Comparison of ENCODE assay signal across 19 cellular contexts in the genomic region with DNA sequence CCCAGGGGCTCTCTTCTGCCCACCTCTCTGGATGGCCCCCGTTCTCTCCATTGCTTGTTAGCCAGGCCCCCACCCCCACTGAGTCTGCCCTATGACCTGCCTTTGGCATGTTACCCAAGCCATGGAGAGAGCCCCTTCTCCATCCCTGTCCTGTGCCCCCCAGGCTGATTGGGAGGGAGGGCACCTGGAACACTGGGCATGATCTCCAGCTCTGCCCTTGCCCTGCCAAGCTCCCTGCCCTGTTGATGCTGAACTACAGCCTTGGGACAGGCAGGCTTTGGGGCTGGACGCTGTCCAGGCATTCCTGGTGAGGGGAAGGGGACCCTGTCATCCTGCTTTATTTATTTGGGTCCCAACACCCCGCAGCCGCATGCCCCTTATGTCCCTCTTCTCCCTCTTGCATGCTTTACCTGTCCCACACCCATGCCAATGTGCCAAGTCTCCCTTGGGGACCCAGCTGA. TPM values are rescaled to one million over a fixed set of nuclear protein-coding genes. Genes with fewer than 3 reads are reported as not detected.
DNase-seq lines count a peak whose midpoint lies in the region; ATAC-seq and TF ChIP-seq lines count a peak whose summit lies in the region.
"Had no signal": no experiment of that assay in that cellular context is flagged by ENCODE, and none has a peak within 500 bp of the region (broad histone marks: within the 10 kb centered on the region; RNA-seq: fewer than 3 reads in every experiment).

No MANE protein-coding gene starts in this region.

- H3K27me3 ChIP-seq in PC-3 (ENCODE audit: low read length): no peaks in the 10 kb centered on the region

- H3K27ac Mint-ChIP-seq in activated B cell treated with CpG ODN at 0.5 μM for 24 hours: peak overlapping the region; percentile 70
- peak overlapping the region; percentile 65 for H3K27ac Mint-ChIP-seq in memory B cell
- H3K27ac Mint-ChIP-seq in stimulated activated memory B cell treated with anti-CD40 and anti-IgM and Interleukin-4, amounts not matched to agents 10 μg/mL and 1 μg/mL and 100 μg/mL, for 72 hours: peak overlapping the region; percentile 91
- no peak overlapping the region for H3K27ac Mint-ChIP-seq in natural killer cell
- H3K27ac Mint-ChIP-seq: nephron, WTC11 had no signal

- H3K9me3 Mint-ChIP-seq in activated B cell treated with CpG ODN at 0.5 μM for 24 hours (no peaks in the 10 kb centered on the region), memory B cell (no peaks in the 10 kb centered on the region), natural killer cell (no peaks in the 10 kb centered on the region)
- H3K9me3 Mint-ChIP-seq in stimulated activated memory B cell treated with anti-CD40 and anti-IgM and Interleukin-4, amounts not matched to agents 10 μg/mL and 1 μg/mL and 100 μg/mL, for 72 hours: no peaks in the 10 kb centered on the region
- H3K9me3 Mint-ChIP-seq: WTC11 had no signal

- H3K9me2 ChIP-seq in PC-3 (replicated peaks; ENCODE audit: low read length): no peaks in the 10 kb centered on the region

- intact Hi-C loops in activated B cell treated with CpG ODN at 0.5 μM for 24 hours (cut with micrococcal nuclease) (no loop called here), natural killer cell (cut with micrococcal nuclease) (no loop called here), PC-3 (cut with micrococcal nuclease) (no loop called here)

- H4K20me1 ChIP-seq in PC-3 (ENCODE audit: low read length): no peaks in the 10 kb centered on the region

- no peak overlapping the region for H3K27ac ChIP-seq in PC-3 (ENCODE audit: low read length)
- H3K27ac ChIP-seq: HL-60, prostate gland had no signal

- no peaks in the 10 kb centered on the region for H3K9me3 ChIP-seq in PC-3 (ENCODE audit: low read length)
- H3K9me3 ChIP-seq: prostate gland had no signal

- H3K9ac ChIP-seq in PC-3 (ENCODE audit: low read length): no peak overlapping the region

- no peaks in the 10 kb centered on the region for H3K79me2 ChIP-seq in PC-3 (ENCODE audit: low read length)

- H3K4me3 Mint-ChIP-seq in activated B cell treated with CpG ODN at 0.5 μM for 24 hours (no peak overlapping the region), memory B cell (peak overlapping the region; percentile 49), natural killer cell (no peak overlapping the region)
- H3K4me3 Mint-ChIP-seq in stimulated activated memory B cell treated with anti-CD40 and anti-IgM and Interleukin-4, amounts not matched to agents 10 μg/mL and 1 μg/mL and 100 μg/mL, for 72 hours: no peak overlapping the region
- H3K4me3 Mint-ChIP-seq: nephron, WTC11 had no signal

- no peaks in the 10 kb centered on the region for H3K27me3 Mint-ChIP-seq in activated B cell treated with CpG ODN at 0.5 μM for 24 hours
- H3K27me3 Mint-ChIP-seq in memory B cell: no peaks in the 10 kb centered on the region
- no peaks in the 10 kb centered on the region for H3K27me3 Mint-ChIP-seq in stimulated activated memory B cell treated with anti-CD40 and anti-IgM and Interleukin-4, amounts not matched to agents 10 μg/mL and 1 μg/mL and 100 μg/mL, for 72 hours
- no peaks in the 10 kb centered on the region for H3K27me3 Mint-ChIP-seq in natural killer cell (ENCODE audit: low read depth in 2 of 2)

- peak; percentile 11 for DNase-seq in GM20000 (ENCODE audit: low spot score)
- DNase-seq in activated B cell treated with CpG ODN at 0.5 μM for 24 hours: no peak
- DNase-seq in memory B cell (ENCODE audit: low spot score in 2 of 2): no peak
- DNase-seq in natural killer cell: no peak
- DNase-seq in NCI-H526 (lab: John Stamatoyannopoulos, UW): no peak
- DNase-seq in PC-3: no peak
- DNase-seq: activated CD4-positive, alpha-beta T cell treated with anti-CD3 and anti-CD28 coated beads, Interleukin-2, amount 50 U/mL, for 4 hours; activated effector memory CD4-positive, alpha-beta T cell treated with anti-CD3 and anti-CD28 coated beads, Interleukin-2, amount 50 U/mL, for 16 hours; dermis blood vessel endothelial cell; glutamatergic neuron; kidney glomerular epithelial cell; NCI-H524; stimulated activated naive CD4-positive, alpha-beta T cell treated with Interleukin-2 at 50 U/mL for 16 hours had no signal

- H3K4me1 Mint-ChIP-seq in activated B cell treated with CpG ODN at 0.5 μM for 24 hours: peaks cover 28% of the 10 kb centered on the region
- H3K4me1 Mint-ChIP-seq in memory B cell: peaks cover 34% of the 10 kb centered on the region
- peaks cover 42% of the 10 kb centered on the region for H3K4me1 Mint-ChIP-seq in stimulated activated memory B cell treated with anti-CD40 and anti-IgM and Interleukin-4, amounts not matched to agents 10 μg/mL and 1 μg/mL and 100 μg/mL, for 72 hours
- H3K4me1 Mint-ChIP-seq in natural killer cell: peaks cover 6% of the 10 kb centered on the region in 2 donors

- CTCF ChIA-PET in activated B cell treated with CpG ODN at 0.5 μM for 24 hours (lab: Charles Lee) (interaction anchor here (1.6 to 3.2 kb wide), 4 partner anchors 7 to 11 kb away, joined by 3 to 15 read pairs (median 10); a partner anchor contains a TSS), PC-3 (lab: Charles Lee) (no interaction called here)

- H3K4me2 ChIP-seq in PC-3 (ENCODE audit: low read length): no peak overlapping the region

- no peak for ATAC-seq in activated B cell treated with CpG ODN at 0.5 μM for 24 hours (ENCODE audit: low read depth)
- ATAC-seq in memory B cell (ENCODE audit: low read depth): no peak
- ATAC-seq in stimulated activated memory B cell treated with anti-CD40 and anti-IgM and Interleukin-4, amounts not matched to agents 10 μg/mL and 1 μg/mL and 100 μg/mL, for 72 hours: no peak
- no peak for ATAC-seq in natural killer cell
- ATAC-seq in PC-3: no peak
- ATAC-seq: WTC11 had no signal

- H3K36me3 Mint-ChIP-seq in activated B cell treated with CpG ODN at 0.5 μM for 24 hours (ENCODE audit: low read depth) (no peaks in the 10 kb centered on the region), memory B cell (no peaks in the 10 kb centered on the region), natural killer cell (no peaks in the 10 kb centered on the region)
- peaks cover 4% of the 10 kb centered on the region for H3K36me3 Mint-ChIP-seq in stimulated activated memory B cell treated with anti-CD40 and anti-IgM and Interleukin-4, amounts not matched to agents 10 μg/mL and 1 μg/mL and 100 μg/mL, for 72 hours

- no peak for TF ChIP-seq CTCF in GM20000 (IDR thresholded peaks at IDR 0.05; ENCODE audit: extremely low read depth, missing control alignments)
- no peak for TF ChIP-seq CTCF in activated B cell treated with CpG ODN at 0.5 μM for 24 hours (IDR thresholded peaks at IDR 0.05)
- TF ChIP-seq CTCF in natural killer cell (IDR thresholded peaks at IDR 0.05): no peak
- no peak for TF ChIP-seq CTCF in PC-3 (conservative IDR thresholded peaks at IDR 0.05; ENCODE audit: low read depth, low read length)

- H3K36me3 ChIP-seq in PC-3 (ENCODE audit: low read depth, low read length): no peaks in the 10 kb centered on the region; the same call in 1 of the 2 replicates
- H3K36me3 ChIP-seq: prostate gland had no signal

- BruUV-seq in PC-3 (replicated peaks; lab: Mats Ljungman, UMichigan): no TSS peak

- POLR2A ChIA-PET in activated B cell treated with CpG ODN at 0.5 μM for 24 hours (lab: Charles Lee) (interaction anchor here (0.7 to 3.1 kb wide), 5 partner anchors 10 to 40 kb away, joined by 3 to 25 read pairs (median 4); a partner anchor contains a TSS), PC-3 (lab: Charles Lee; ENCODE audit: unreplicated experiment) (interaction anchor here (0.6 kb wide), 1 partner anchor 17 kb away, joined by 5 read pairs; no protein-coding TSS in a partner anchor)

- no peak overlapping the region for H2AFZ ChIP-seq in PC-3 (ENCODE audit: low read length)

- no peak overlapping the region for H3K4me3 ChIP-seq in PC-3 (ENCODE audit: low read length)
- H3K4me3 ChIP-seq: prostate gland, skin epidermis had no signal

- no peaks in the 10 kb centered on the region for H3K4me1 ChIP-seq in PC-3 (ENCODE audit: insufficient read depth, low read length)
- H3K4me1 ChIP-seq: prostate gland had no signal

- peaks cover 3% of the 10 kb centered on the region for H3F3A ChIP-seq in PC-3 (ENCODE audit: low read length, unreplicated experiment)

RNA-seq across cellular contexts. Expression of a gene that starts 10.7 kb away (rescaled TPM):
- total RNA-seq in activated B cell treated with CpG ODN at 0.5 μM for 24 hours (1.2 and 1.9 TPM in 2 replicates), natural killer cell (1 to 10 TPM in 2 of 3 donors, under 1 TPM in 1; 0.94 to 4.9 (median 2.5) TPM), PC-3 (2014; rRNA removed) (4.1 and 5.4 TPM in 2 replicates)

RNA-seq across cellular contexts. Expression of a gene that starts 11.3 kb away (rescaled TPM):
- total RNA-seq in activated B cell treated with CpG ODN at 0.5 μM for 24 hours: 128 and 132 TPM in 2 replicates
- 100 to 1,000 TPM in 2 of 3 donors, 10 to 100 TPM in 1; 95.3 to 113 (median 104) TPM for total RNA-seq in natural killer cell
- 241 and 257 TPM in 2 replicates for total RNA-seq in PC-3 (2014; rRNA removed)

RNA-seq across cellular contexts. Expression of a gene that starts 23.3 kb away (rescaled TPM):
- total RNA-seq in activated B cell treated with CpG ODN at 0.5 μM for 24 hours (9.7 and 15.3 TPM in 2 replicates), natural killer cell (10 to 100 TPM; 16.2 to 19.4 (median 18.6) TPM), PC-3 (2014; rRNA removed) (12.0 and 13.0 TPM in 2 replicates)

RNA-seq across cellular contexts. Expression of a gene that starts 24.1 kb away (rescaled TPM):
- total RNA-seq in activated B cell treated with CpG ODN at 0.5 μM for 24 hours (36.7 and 38.2 TPM in 2 replicates), natural killer cell (10 to 100 TPM; 22.3 to 28.5 (median 27.9) TPM), PC-3 (2014; rRNA removed) (141 and 152 TPM in 2 replicates)

RNA-seq across cellular contexts. Expression of a gene that starts 44.0 kb away (rescaled TPM):
- total RNA-seq in activated B cell treated with CpG ODN at 0.5 μM for 24 hours: 33.2 and 36.8 TPM in 2 replicates
- total RNA-seq in natural killer cell: 10 to 100 TPM; 26.8 to 45.7 (median 41.5) TPM
- 53.6 and 74.3 TPM in 2 replicates for total RNA-seq in PC-3 (2014; rRNA removed)

Comparison
In these comparisons a context has a peak if more than half of its experiments do, and no peak if none do; other contexts are left out.
1. H3K27ac Mint-ChIP-seq: peak in activated B cell treated with CpG ODN at 0.5 μM for 24 hours (single experiment), memory B cell (single experiment) and stimulated activated memory B cell treated with anti-CD40 and anti-IgM and Interleukin-4, amounts not matched to agents 10 μg/mL and 1 μg/mL and 100 μg/mL, for 72 hours (single experiment); none in natural killer cell (0 of 2).